26 cellular contexts compared by ENCODE assay signal in the genomic region with DNA sequence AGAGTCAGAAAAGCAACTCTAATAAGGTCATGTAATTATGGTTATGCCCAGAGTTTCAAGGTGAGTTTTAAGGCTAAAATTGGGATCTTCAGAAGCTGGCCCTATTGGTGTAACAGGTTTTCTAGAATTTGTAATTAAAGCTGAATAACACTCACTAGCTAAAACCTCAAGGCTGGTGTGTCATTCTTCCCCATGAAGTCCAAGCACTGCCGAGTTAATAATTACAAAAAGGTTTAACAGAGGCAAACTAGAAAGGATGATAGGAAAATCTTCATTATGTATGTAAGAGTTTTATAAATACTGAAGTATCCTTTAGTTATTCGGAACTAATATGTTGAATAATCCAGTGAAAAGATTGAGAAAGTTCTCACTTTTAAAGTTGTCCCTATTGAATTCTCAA. TPM values are rescaled to one million over a fixed set of nuclear protein-coding genes. Genes with fewer than 3 reads are reported as not detected.
DNase-seq lines count a peak whose midpoint lies in the region; ATAC-seq, FAIRE-seq and TF ChIP-seq lines count a peak whose summit lies in the region.
"Had no signal": no experiment of that assay in that cellular context is flagged by ENCODE, and none has a peak within 500 bp of the region (broad histone marks: within the 10 kb centered on the region; RNA-seq: fewer than 3 reads in every experiment).

No MANE protein-coding gene starts in this region.

- H3K4me1 ChIP-seq in astrocyte (ENCODE audit: insufficient read depth, low read length) (no peaks in the 10 kb centered on the region), mesenchymal stem cell (ENCODE audit: control insufficient read depth, insufficient read depth, low read depth, low read length) (peaks cover 2% of the 10 kb centered on the region), foreskin keratinocyte (no peaks in the 10 kb centered on the region)
- H3K4me1 ChIP-seq: BE2C, HAP-1 had no signal

- H3K9me3 ChIP-seq in astrocyte (ENCODE audit: insufficient read depth, low read depth, low read length), result no peaks in the 10 kb centered on the region
- H3K9me3 ChIP-seq in mesenchymal stem cell (ENCODE audit: control insufficient read depth, low read length), result no peaks in the 10 kb centered on the region
- H3K9me3 ChIP-seq: BE2C, HAP-1 had no signal

- in situ Hi-C loops in ACHN (cut with HindIII; ENCODE audit: low pct_ligation_motif_present, low pct_unique_long_range_greater_than_20kb, low sequenced_read_pairs), result no loop called here

- H2AFZ ChIP-seq in astrocyte (ENCODE audit: low read depth, low read length), result no peak overlapping the region
- H2AFZ ChIP-seq in mesenchymal stem cell (ENCODE audit: low read depth, low read length), result no peak overlapping the region

- H3K79me1 ChIP-seq in mesenchymal stem cell (replicated peaks; ENCODE audit: low read length, poor library complexity, severe bottlenecking), result peaks cover 3% of the 10 kb centered on the region

- no CpG with 5 or more reads among the region's 2 CpGs for WGBS in mesenchymal stem cell

- H4K8ac ChIP-seq in mesenchymal stem cell (ENCODE audit: low read length), result no peak overlapping the region

- no peak overlapping the region for H3K27ac Mint-ChIP-seq in astrocyte (ENCODE audit: unreplicated experiment)
- H3K27ac Mint-ChIP-seq: CD14-positive monocyte; CD4-positive, alpha-beta T cell; CD8-positive, alpha-beta memory T cell; HFFc6 had no signal

- H3K36me3 Mint-ChIP-seq in astrocyte (ENCODE audit: low read depth, unreplicated experiment), result peaks cover 10% of the 10 kb centered on the region
- H3K36me3 Mint-ChIP-seq: CD14-positive monocyte; CD8-positive, alpha-beta memory T cell had no signal

- TF ChIP-seq CTCF in astrocyte (IDR thresholded peaks at IDR 0.05; ENCODE audit: insufficient read depth, low read depth, low read length) (no peak), kidney epithelial cell (IDR thresholded peaks at IDR 0.05; ENCODE audit: insufficient read depth, low read length, poor library complexity, severe bottlenecking) (no peak), foreskin keratinocyte (conservative IDR thresholded peaks at IDR 0.05) (no peak)

- H3K36me3 ChIP-seq in astrocyte (ENCODE audit: insufficient read depth, low read length) (no peaks in the 10 kb centered on the region), kidney epithelial cell (ENCODE audit: control insufficient read depth, insufficient read depth, low read length) (no peaks in the 10 kb centered on the region), mesenchymal stem cell (ENCODE audit: control insufficient read depth in 1 of 2, insufficient read depth in 2 of 2, low read depth in 1 of 2, low read length in 2 of 2) (peaks cover 7 to 19% of the 10 kb centered on the region in 2 experiments)
- H3K36me3 ChIP-seq: BE2C; BLaER1 treated with 17β-estradiol and CSF1 and Interleukin-3, amounts not matched to agents 10 nM and 100 nM; HAP-1 had no signal

- no peak overlapping the region for H2BK12ac ChIP-seq in mesenchymal stem cell (ENCODE audit: low read length in 2 of 2)

- H3K9ac ChIP-seq in astrocyte (ENCODE audit: low read length) (no peak overlapping the region), mesenchymal stem cell (ENCODE audit: low read length) (no peak overlapping the region)
- H3K9ac ChIP-seq: BLaER1 treated with 17β-estradiol and CSF1 and Interleukin-3, amounts not matched to agents 10 nM and 100 nM had no signal

- H3K4me2 ChIP-seq in astrocyte (ENCODE audit: low read length), result no peak overlapping the region
- H3K4me2 ChIP-seq in mesenchymal stem cell (ENCODE audit: low read length, poor library complexity, severe bottlenecking), result no peak overlapping the region
- H3K4me2 ChIP-seq: BLaER1 treated with 17β-estradiol and CSF1 and Interleukin-3, amounts not matched to agents 10 nM and 100 nM had no signal

- H3K27ac ChIP-seq in astrocyte (ENCODE audit: low read depth, low read length) (no peak overlapping the region), mesenchymal stem cell (ENCODE audit: low read length, poor library complexity, severe bottlenecking) (peak overlapping the region; percentile 20), foreskin keratinocyte (no peak overlapping the region)
- H3K27ac ChIP-seq: 22Rv1 had no signal

- H3K4me3 Mint-ChIP-seq in astrocyte (ENCODE audit: unreplicated experiment), result no peak overlapping the region
- H3K4me3 Mint-ChIP-seq: CD14-positive monocyte; CD4-positive, alpha-beta T cell; CD8-positive, alpha-beta memory T cell; HFFc6 had no signal

- H3K79me2 ChIP-seq in astrocyte (ENCODE audit: insufficient read depth, low read length), result no peaks in the 10 kb centered on the region

- H3K4ac ChIP-seq in mesenchymal stem cell (ENCODE audit: low read depth in 1 of 2, low read length in 2 of 2), result no peak overlapping the region

- H4K20me1 ChIP-seq in astrocyte (ENCODE audit: insufficient read depth, low read length), result no peaks in the 10 kb centered on the region
- H4K20me1 ChIP-seq: BLaER1 treated with 17β-estradiol and CSF1 and Interleukin-3, amounts not matched to agents 10 nM and 100 nM had no signal

- H3K18ac ChIP-seq in mesenchymal stem cell (ENCODE audit: low read depth in 1 of 2, low read length in 2 of 2), result no peak overlapping the region

- H3K9me3 Mint-ChIP-seq in astrocyte (ENCODE audit: unreplicated experiment), result peaks cover 2% of the 10 kb centered on the region
- H3K9me3 Mint-ChIP-seq: HFFc6 had no signal

- H2BK5ac ChIP-seq in mesenchymal stem cell (ENCODE audit: low read depth, low read length, poor library complexity, severe bottlenecking), result no peak overlapping the region

- H2AK5ac ChIP-seq in mesenchymal stem cell (ENCODE audit: low read length, severe bottlenecking), result no peak overlapping the region

- peak; percentile 76 for FAIRE-seq in astrocyte (lab: Jason Lieb, UNC)
- FAIRE-seq: A204.1, GM12878, GM18507, H54 had no signal

- no peaks in the 10 kb centered on the region for H3K27me3 Mint-ChIP-seq in astrocyte (ENCODE audit: low read depth, unreplicated experiment)
- H3K27me3 Mint-ChIP-seq: CD4-positive, alpha-beta T cell had no signal

- DNase-seq in ACHN (peak; percentile 21), astrocyte (ENCODE audit: low read depth) (no peak), kidney epithelial cell (ENCODE audit: low read depth) (peak; percentile 18), mesenchymal stem cell (no peak), foreskin keratinocyte (no peak), hippocampal formation (lab: John Stamatoyannopoulos, UW) (no peak), COR-L47 (lab: John Stamatoyannopoulos, UW) (no peak)
- DNase-seq: AML-193; BE2C; CD4-positive, alpha-beta T cell; CD8-positive, alpha-beta memory T cell; DMS153; DMS79; EL; GDM1; GOT3; HFFc6 had no signal

- H3K27me3 ChIP-seq in astrocyte (ENCODE audit: insufficient read depth, low read length), result no peaks in the 10 kb centered on the region
- H3K27me3 ChIP-seq in kidney epithelial cell (ENCODE audit: control insufficient read depth, insufficient read depth, low read length), result no peaks in the 10 kb centered on the region
- no peaks in the 10 kb centered on the region for H3K27me3 ChIP-seq in mesenchymal stem cell (ENCODE audit: control insufficient read depth in 1 of 2, insufficient read depth in 1 of 2, low read length in 2 of 2)
- H3K27me3 ChIP-seq in foreskin keratinocyte, result no peaks in the 10 kb centered on the region
- H3K27me3 ChIP-seq: BE2C; BLaER1 treated with 17β-estradiol and CSF1 and Interleukin-3, amounts not matched to agents 10 nM and 100 nM had no signal

- H2BK15ac ChIP-seq in mesenchymal stem cell (ENCODE audit: low read depth, poor library complexity, severe bottlenecking), result no peak overlapping the region

- H2BK120ac ChIP-seq in mesenchymal stem cell (ENCODE audit: low read depth, low read length), result no peak overlapping the region

- no peak overlapping the region for H3K14ac ChIP-seq in mesenchymal stem cell (ENCODE audit: low read length in 2 of 2)

- ATAC-seq in HG02798 (IDR thresholded peaks at IDR 0.05; ENCODE audit: poor library complexity, unreplicated experiment), result no peak
- no peak for ATAC-seq in foreskin keratinocyte
- ATAC-seq: GM12878 had no signal

- H3K4me3 ChIP-seq in astrocyte (ENCODE audit: insufficient read depth, low read depth, low read length), result no peak overlapping the region
- H3K4me3 ChIP-seq in kidney epithelial cell (ENCODE audit: low read depth, low read length), result no peak overlapping the region
- H3K4me3 ChIP-seq in mesenchymal stem cell (ENCODE audit: insufficient read depth in 1 of 2, low read depth in 1 of 2, low read length in 2 of 2), result no peak overlapping the region
- H3K4me3 ChIP-seq: BLaER1 treated with 17β-estradiol and CSF1 and Interleukin-3, amounts not matched to agents 10 nM and 100 nM; GM12878; HAP-1 had no signal

- peaks cover 10% of the 10 kb centered on the region for H3K4me1 Mint-ChIP-seq in astrocyte (ENCODE audit: low read depth, unreplicated experiment)
- H3K4me1 Mint-ChIP-seq: CD14-positive monocyte; CD8-positive, alpha-beta memory T cell had no signal

- H3K23ac ChIP-seq in mesenchymal stem cell (ENCODE audit: low read length in 2 of 2), result no peak overlapping the region

- H4K91ac ChIP-seq in mesenchymal stem cell (ENCODE audit: low read length), result no peak overlapping the region

RNA-seq across cellular contexts. Expression of a gene that starts 34.3 kb away (rescaled TPM):
- 23.3 and 60.6 TPM in 2 replicates for total RNA-seq in astrocyte
- total RNA-seq in kidney epithelial cell, result 4.9 and 5.4 TPM in 2 replicates
- 66.6 TPM for polyA plus RNA-seq in mesenchymal stem cell (2013, experiment 1 of 2)
- 61.4 TPM for polyA plus RNA-seq in mesenchymal stem cell (2013, experiment 2 of 2)
- 5.5 and 7.9 TPM in 2 replicates for total RNA-seq in foreskin keratinocyte
- polyA plus RNA-seq in foreskin keratinocyte, result 0.96 and 1.3 TPM in 2 replicates
- total RNA-seq: CD4-positive, alpha-beta T cell; CD8-positive, alpha-beta memory T cell had no signal
- polyA plus RNA-seq: CD14-positive monocyte; CD8-positive, alpha-beta memory T cell had no signal

Comparison
In these comparisons a context has a peak if more than half of its experiments do, and no peak if none do; other contexts are left out.
1. DNase-seq: peak in ACHN (single experiment) and kidney epithelial cell (single experiment); none in astrocyte (single experiment), mesenchymal stem cell (single experiment), foreskin keratinocyte (0 of 2), hippocampal formation (0 of 2) and COR-L47 (single experiment).